Comparison of ENCODE assay signal across 7 cellular contexts in the genomic region with DNA sequence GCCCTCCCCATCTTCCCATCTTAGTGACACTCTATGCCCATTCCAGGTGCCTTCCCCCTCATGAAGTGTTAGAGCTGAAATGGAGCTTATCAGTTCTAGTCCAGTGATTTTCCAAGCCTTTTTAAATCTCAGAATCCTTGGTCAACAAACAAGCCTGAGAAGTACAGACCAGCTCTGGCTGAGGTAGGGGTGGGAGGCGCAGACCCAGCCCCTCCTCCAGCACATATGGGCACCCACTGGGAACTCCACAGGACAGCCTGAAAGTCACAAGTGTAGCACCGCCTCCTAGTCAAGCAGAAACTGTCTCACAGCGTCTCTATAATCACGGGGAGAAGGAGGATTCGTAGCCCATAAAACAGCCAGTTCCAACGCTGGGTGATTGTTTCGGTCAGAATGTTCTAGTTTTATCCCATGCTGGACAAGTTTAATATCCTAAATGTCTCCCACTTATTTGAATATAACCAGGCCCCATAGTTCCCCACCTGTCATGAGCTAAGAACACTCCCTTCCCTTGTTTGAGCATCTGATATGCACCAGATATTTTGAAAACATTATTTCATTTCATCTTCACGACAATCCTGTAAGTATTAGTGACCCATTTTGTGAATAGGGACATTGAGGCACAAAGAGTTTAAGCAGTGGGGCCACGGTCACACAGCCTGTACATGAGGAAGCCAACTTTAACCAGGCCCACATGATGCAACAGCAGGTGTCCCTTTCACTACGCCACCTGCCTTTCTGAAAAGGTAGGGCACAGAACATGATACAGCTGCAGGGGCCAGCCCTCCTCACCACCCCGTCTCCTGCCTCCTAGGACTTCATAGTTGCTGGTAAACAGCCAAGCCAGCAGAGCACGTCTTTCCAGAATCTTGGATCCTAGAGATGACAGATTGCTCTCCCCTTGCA. TPM values are rescaled to one million over a fixed set of nuclear protein-coding genes. Genes with fewer than 3 reads are reported as not detected.
DNase-seq lines count a peak whose midpoint lies in the region; ATAC-seq and TF ChIP-seq lines count a peak whose summit lies in the region.

No MANE protein-coding gene starts in this region.

- no peaks in the 10 kb centered on the region for H3F3A ChIP-seq in MM.1S (ENCODE audit: insufficient read depth, low read length)

- TF ChIP-seq CTCF in GM13976 (IDR thresholded peaks at IDR 0.05; ENCODE audit: borderline replicate concordance, control extremely low read depth, extremely low read depth, insufficient read depth, missing control alignments) (peak; percentile 25), mesothelial cell of epicardium (IDR thresholded peaks at IDR 0.05; ENCODE audit: unreplicated experiment) (no peak), MM.1S (IDR thresholded peaks at IDR 0.05; ENCODE audit: low read length) (no peak)

- H3K9me3 Mint-ChIP-seq in activated naive CD8-positive, alpha-beta T cell treated with anti-CD3 and anti-CD28 coated beads, Interleukin-2, amount 10 ng/mL, durations not matched to agents 7 days and 5 days = no peaks in the 10 kb centered on the region
- no peaks in the 10 kb centered on the region for H3K9me3 Mint-ChIP-seq in mesothelial cell of epicardium

- DNase-seq in GM13976 (ENCODE audit: low spot score) (peak; percentile 54), NCI-H187 treated with DMSO at 0.1 percent for 48 hours (lab: John Stamatoyannopoulos, UW) (peak; percentile 98), mesothelial cell of epicardium (ENCODE audit: low spot score in 2 of 2, unreplicated experiment in 2 of 2) (no peak), MM.1S (no peak), SIG-M5 treated with dmso at 0.1 percent for 504 hours (lab: John Stamatoyannopoulos, UW; ENCODE audit: unreplicated experiment) (no peak)
- DNase-seq in activated naive CD8-positive, alpha-beta T cell treated with anti-CD3 and anti-CD28 coated beads, Interleukin-2, amount 10 ng/mL, durations not matched to agents 7 days and 5 days = no peak

- H3K4me3 Mint-ChIP-seq in activated naive CD8-positive, alpha-beta T cell treated with anti-CD3 and anti-CD28 coated beads, Interleukin-2, amount 10 ng/mL, durations not matched to agents 7 days and 5 days = peak overlapping the region; percentile 21
- no peak overlapping the region for H3K4me3 Mint-ChIP-seq in mesothelial cell of epicardium

- in situ Hi-C loops in GM13976 (cut with MboI; ENCODE audit: low sequenced_read_pairs, unreplicated experiment) = no loop called here

- H3K36me3 ChIP-seq in MM.1S (replicated peaks; ENCODE audit: insufficient read depth, low read length) = no peaks in the 10 kb centered on the region

- no peak overlapping the region for H3K4me2 ChIP-seq in MM.1S (ENCODE audit: low read depth, low read length)

- no peak overlapping the region for H3K9ac ChIP-seq in MM.1S (ENCODE audit: low read length)

- H3K27ac ChIP-seq in MM.1S (ENCODE audit: low read length) = no peak overlapping the region

- H3K36me3 Mint-ChIP-seq in activated naive CD8-positive, alpha-beta T cell treated with anti-CD3 and anti-CD28 coated beads, Interleukin-2, amount 10 ng/mL, durations not matched to agents 7 days and 5 days = peaks cover 62% of the 10 kb centered on the region
- H3K36me3 Mint-ChIP-seq in mesothelial cell of epicardium = peaks cover 39% of the 10 kb centered on the region

- peak; percentile 70 for ATAC-seq in GM21786 (IDR thresholded peaks at IDR 0.05; ENCODE audit: unreplicated experiment)
- ATAC-seq in activated naive CD8-positive, alpha-beta T cell treated with anti-CD3 and anti-CD28 coated beads, Interleukin-2, amount 10 ng/mL, durations not matched to agents 7 days and 5 days (ENCODE audit: low read depth) = peak; percentile 66

- no peaks in the 10 kb centered on the region for H3K27me3 ChIP-seq in MM.1S (replicated peaks; ENCODE audit: insufficient read depth, low read length)

- no peaks in the 10 kb centered on the region for H3K9me3 ChIP-seq in MM.1S (replicated peaks; ENCODE audit: insufficient read depth, low read length)

- 0 out of 2 replicates have a peak, but pooled peaks cover 6% of the 10 kb centered on the region for H3K4me1 ChIP-seq in MM.1S (ENCODE audit: low read length)

- POLR2A ChIA-PET in activated naive CD8-positive, alpha-beta T cell treated with anti-CD3 and anti-CD28 coated beads, Interleukin-2, amount 10 ng/mL, durations not matched to agents 7 days and 5 days (lab: Charles Lee) = interaction anchor here (1.2 to 2.3 kb wide), 4 partner anchors 43 to 306 kb away, joined by 4 to 7 read pairs (median 6); a partner anchor contains a TSS

- H3K4me3 ChIP-seq in MM.1S (ENCODE audit: low read length) = no peak overlapping the region

- H3K9me2 ChIP-seq in MM.1S (replicated peaks; ENCODE audit: insufficient read depth, low read length) = no peaks in the 10 kb centered on the region

- H3K79me2 ChIP-seq in MM.1S (ENCODE audit: low read length) = no peaks in the 10 kb centered on the region

- peaks cover 39% of the 10 kb centered on the region for H3K4me1 Mint-ChIP-seq in activated naive CD8-positive, alpha-beta T cell treated with anti-CD3 and anti-CD28 coated beads, Interleukin-2, amount 10 ng/mL, durations not matched to agents 7 days and 5 days
- peaks cover 69% of the 10 kb centered on the region for H3K4me1 Mint-ChIP-seq in mesothelial cell of epicardium

- H3K27me3 Mint-ChIP-seq in activated naive CD8-positive, alpha-beta T cell treated with anti-CD3 and anti-CD28 coated beads, Interleukin-2, amount 10 ng/mL, durations not matched to agents 7 days and 5 days = no peaks in the 10 kb centered on the region
- H3K27me3 Mint-ChIP-seq in mesothelial cell of epicardium (ENCODE audit: low read depth) = no peaks in the 10 kb centered on the region

- no peaks in the 10 kb centered on the region for H4K20me1 ChIP-seq in MM.1S (ENCODE audit: insufficient read depth, low read length)

- no peak overlapping the region for H2AFZ ChIP-seq in MM.1S (ENCODE audit: low read length)

- H3K27ac Mint-ChIP-seq in activated naive CD8-positive, alpha-beta T cell treated with anti-CD3 and anti-CD28 coated beads, Interleukin-2, amount 10 ng/mL, durations not matched to agents 7 days and 5 days = peak overlapping the region; percentile 94
- H3K27ac Mint-ChIP-seq in mesothelial cell of epicardium = peak overlapping the region; percentile 32

RNA-seq across cellular contexts. Expression of a gene that starts 40.1 kb away (rescaled TPM):
- 10 to 100 TPM; 25.8 to 28.3 TPM for total RNA-seq in activated naive CD8-positive, alpha-beta T cell treated with anti-CD3 and anti-CD28 coated beads, Interleukin-2, amount 10 ng/mL, durations not matched to agents 7 days and 5 days
- 29.9 to 32.0 TPM (median 30.5 TPM) in 3 replicates for total RNA-seq in mesothelial cell of epicardium

Comparison
In these comparisons a context has a peak if more than half of its experiments do, and no peak if none do; other contexts are left out.
1. DNase-seq: peak in GM13976 (single experiment) and NCI-H187 treated with DMSO at 0.1 percent for 48 hours (single experiment); none in activated naive CD8-positive, alpha-beta T cell treated with anti-CD3 and anti-CD28 coated beads, Interleukin-2, amount 10 ng/mL, durations not matched to agents 7 days and 5 days (single experiment), mesothelial cell of epicardium (0 of 2), MM.1S (single experiment) and SIG-M5 treated with dmso at 0.1 percent for 504 hours (single experiment).